Comparison of ENCODE assay signal across 15 cellular contexts in the genomic region with DNA sequence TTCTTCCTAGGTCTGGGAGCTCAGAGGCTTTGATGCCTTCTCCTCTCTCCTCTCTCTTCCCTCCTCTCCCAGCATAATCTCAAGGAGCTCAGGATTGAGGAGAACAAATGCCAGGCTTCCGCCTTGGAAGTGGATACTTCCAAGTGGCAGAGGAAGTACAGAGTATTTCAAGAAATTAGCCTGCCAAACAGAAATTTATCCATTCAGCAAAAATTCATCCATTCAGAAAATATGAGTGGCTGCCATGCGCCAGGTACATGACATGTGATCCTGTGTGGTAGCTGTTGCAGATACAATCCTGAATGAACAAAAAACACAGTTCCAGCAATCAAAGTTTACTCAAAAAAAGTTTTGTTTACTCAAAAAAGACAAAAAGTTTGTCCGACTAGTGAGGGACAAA. TPM values are rescaled to one million over a fixed set of nuclear protein-coding genes. Genes with fewer than 3 reads are reported as not detected.
DNase-seq lines count a peak whose midpoint lies in the region; ATAC-seq and TF ChIP-seq lines count a peak whose summit lies in the region.
"Had no signal": no experiment of that assay in that cellular context is flagged by ENCODE, and none has a peak within 500 bp of the region (broad histone marks: within the 10 kb centered on the region; RNA-seq: fewer than 3 reads in every experiment).

No MANE protein-coding gene starts in this region.

- H3K27me3 Mint-ChIP-seq in MCF 10A (ENCODE audit: insufficient read depth, unreplicated experiment) (peaks cover 11% of the 10 kb centered on the region), activated B cell treated with CpG ODN at 0.5 μM for 24 hours (no peaks in the 10 kb centered on the region), chondrocyte (ENCODE audit: low read depth) (no peaks in the 10 kb centered on the region), WTC11 (ENCODE audit: low read depth) (peaks cover 15% of the 10 kb centered on the region)

- DNase-seq in MCF 10A (ENCODE audit: unreplicated experiment), result no peak
- DNase-seq in breast epithelium (ENCODE audit: low spot score in 2 of 2), result no peak
- DNase-seq in activated B cell treated with CpG ODN at 0.5 μM for 24 hours, result no peak
- no peak for DNase-seq in chondrocyte (ENCODE audit: low spot score)
- DNase-seq in stimulated activated effector memory CD8-positive, alpha-beta T cell treated with anti-CD3 and anti-CD28 coated beads, Interleukin-12 subunit alpha, Interleukin-12 subunit beta, amount 100 ng/mL, for 72 hours (ENCODE audit: low spot score in 2 of 2), result no peak
- DNase-seq in mesenteric fat pad (ENCODE audit: low spot score), result no peak
- DNase-seq in WTC11 (ENCODE audit: low spot score), result no peak
- no peak for DNase-seq in thyroid gland
- DNase-seq: CD8-positive, alpha-beta memory T cell; DMS79 treated with DMSO at 0.1 percent for 48 hours; H9; NCI-H1105 treated with DMSO at 0.1 percent for 48 hours; NCI-H1694 had no signal

- H3K9me3 ChIP-seq in breast epithelium (no peaks in the 10 kb centered on the region), thyroid gland (no peaks in the 10 kb centered on the region)
- H3K9me3 ChIP-seq: BLaER1 treated with 17β-estradiol and CSF1 and Interleukin-3, amounts not matched to agents 10 nM and 100 nM had no signal

- intact Hi-C loops in MCF 10A (cut with micrococcal nuclease) (no loop called here), breast epithelium (cut with DNase I; ENCODE audit: low total_unique reads) (no loop called here), activated B cell treated with CpG ODN at 0.5 μM for 24 hours (cut with micrococcal nuclease) (no loop called here), thyroid gland (cut with DNase I) (no loop called here)

- H3K36me3 ChIP-seq in breast epithelium (no peaks in the 10 kb centered on the region), thyroid gland (no peaks in the 10 kb centered on the region)

- TF ChIP-seq POLR2A in breast epithelium (IDR thresholded peaks at IDR 0.05), result no peak
- TF ChIP-seq POLR2A in thyroid gland (IDR thresholded peaks at IDR 0.05), result no peak

- 59 to 91% methylated on average over 3 of the region's 3 CpGs for WGBS in thyroid gland, 2 donors

- ATAC-seq in activated B cell treated with CpG ODN at 0.5 μM for 24 hours (ENCODE audit: low read depth) (no peak), WTC11 (no peak)
- ATAC-seq in stimulated activated effector memory CD8-positive, alpha-beta T cell treated with anti-CD3 and anti-CD28 coated beads, Interleukin-12 subunit alpha, Interleukin-12 subunit beta, amount 100 ng/mL, for 72 hours, result no peak
- ATAC-seq: Right ventricle myocardium inferior had no signal

- no peaks in the 10 kb centered on the region for H3K27me3 ChIP-seq in breast epithelium
- H3K27me3 ChIP-seq in thyroid gland, result no peaks in the 10 kb centered on the region
- H3K27me3 ChIP-seq: BLaER1 treated with 17β-estradiol and CSF1 and Interleukin-3, amounts not matched to agents 10 nM and 100 nM had no signal

- H3K4me1 Mint-ChIP-seq in MCF 10A (ENCODE audit: insufficient read depth, unreplicated experiment) (peaks cover 5% of the 10 kb centered on the region), activated B cell treated with CpG ODN at 0.5 μM for 24 hours (peaks cover 5% of the 10 kb centered on the region), chondrocyte (ENCODE audit: low read depth) (peaks cover 5% of the 10 kb centered on the region), WTC11 (no peaks in the 10 kb centered on the region)
- H3K4me1 Mint-ChIP-seq in stimulated activated effector memory CD8-positive, alpha-beta T cell treated with anti-CD3 and anti-CD28 coated beads, Interleukin-12 subunit alpha, Interleukin-12 subunit beta, amount 100 ng/mL, for 72 hours, result peaks cover 6% of the 10 kb centered on the region

- no peak overlapping the region for H3K27ac ChIP-seq in breast epithelium
- no peak overlapping the region for H3K27ac ChIP-seq in thyroid gland

- H3K9me3 Mint-ChIP-seq in MCF 10A (ENCODE audit: unreplicated experiment) (no peaks in the 10 kb centered on the region), activated B cell treated with CpG ODN at 0.5 μM for 24 hours (no peaks in the 10 kb centered on the region), chondrocyte (ENCODE audit: low read depth) (no peaks in the 10 kb centered on the region), WTC11 (peaks cover 3% of the 10 kb centered on the region; the same call in 1 of the 2 replicates)
- no peaks in the 10 kb centered on the region for H3K9me3 Mint-ChIP-seq in stimulated activated effector memory CD8-positive, alpha-beta T cell treated with anti-CD3 and anti-CD28 coated beads, Interleukin-12 subunit alpha, Interleukin-12 subunit beta, amount 100 ng/mL, for 72 hours
- H3K9me3 Mint-ChIP-seq: CD8-positive, alpha-beta memory T cell had no signal

- peak overlapping the region; percentile 21 for H3K4me3 Mint-ChIP-seq in MCF 10A (ENCODE audit: unreplicated experiment)
- H3K4me3 Mint-ChIP-seq in activated B cell treated with CpG ODN at 0.5 μM for 24 hours, result peak overlapping the region; percentile 11
- H3K4me3 Mint-ChIP-seq in chondrocyte (ENCODE audit: unreplicated experiment), result peak overlapping the region; percentile 49
- H3K4me3 Mint-ChIP-seq in stimulated activated effector memory CD8-positive, alpha-beta T cell treated with anti-CD3 and anti-CD28 coated beads, Interleukin-12 subunit alpha, Interleukin-12 subunit beta, amount 100 ng/mL, for 72 hours, result peak overlapping the region; percentile 11
- no peak overlapping the region; the same call in 1 of the 2 replicates for H3K4me3 Mint-ChIP-seq in WTC11
- H3K4me3 Mint-ChIP-seq: CD8-positive, alpha-beta memory T cell had no signal

- H3K4me1 ChIP-seq in breast epithelium (no peaks in the 10 kb centered on the region), thyroid gland (peaks cover 0 to 2% of the 10 kb centered on the region in 2 donors)

- no TSS peak for BruUV-seq in MCF 10A (replicated peaks; lab: Mats Ljungman, UMichigan)

- CTCF ChIA-PET in MCF 10A (lab: Yijun Ruan, JAX) (interaction anchor here (0.6 to 8.6 kb wide), 13 partner anchors 9 to 1275 kb away, joined by 3 to 72 read pairs (median 7); a partner anchor contains a TSS), activated B cell treated with CpG ODN at 0.5 μM for 24 hours (lab: Charles Lee) (interaction anchor here (1.1 to 4.4 kb wide), 4 partner anchors 13 to 413 kb away, joined by 3 to 37 read pairs (median 12); no protein-coding TSS in a partner anchor), WTC11 (lab: Charles Lee) (interaction anchor here (1.1 to 5.2 kb wide), 12 partner anchors 9 to 252 kb away, joined by 3 to 102 read pairs (median 11); a partner anchor contains a TSS)

- no peak overlapping the region for H3K4me3 ChIP-seq in breast epithelium
- no peak overlapping the region for H3K4me3 ChIP-seq in thyroid gland (replicated peaks in 1 of 3)

- TF ChIP-seq CTCF in MCF 10A (IDR thresholded peaks at IDR 0.05; ENCODE audit: unreplicated experiment) (no peak), breast epithelium (IDR thresholded peaks at IDR 0.05) (no peak), activated B cell treated with CpG ODN at 0.5 μM for 24 hours (IDR thresholded peaks at IDR 0.05) (no peak), chondrocyte (IDR thresholded peaks at IDR 0.05) (no peak), WTC11 (IDR thresholded peaks at IDR 0.05) (no peak), thyroid gland (IDR thresholded peaks at IDR 0.05) (no peak)

- H3K36me3 Mint-ChIP-seq in MCF 10A (ENCODE audit: insufficient read depth, unreplicated experiment) (no peaks in the 10 kb centered on the region), activated B cell treated with CpG ODN at 0.5 μM for 24 hours (ENCODE audit: low read depth) (peaks cover under 1% of the 10 kb centered on the region), chondrocyte (ENCODE audit: low read depth) (no peaks in the 10 kb centered on the region), WTC11 (no peaks in the 10 kb centered on the region)
- no peaks in the 10 kb centered on the region for H3K36me3 Mint-ChIP-seq in stimulated activated effector memory CD8-positive, alpha-beta T cell treated with anti-CD3 and anti-CD28 coated beads, Interleukin-12 subunit alpha, Interleukin-12 subunit beta, amount 100 ng/mL, for 72 hours

- H3K27ac Mint-ChIP-seq in MCF 10A (ENCODE audit: low read depth, unreplicated experiment) (no peak overlapping the region), activated B cell treated with CpG ODN at 0.5 μM for 24 hours (no peak overlapping the region), chondrocyte (ENCODE audit: unreplicated experiment) (no peak overlapping the region), WTC11 (no peak overlapping the region)
- no peak overlapping the region for H3K27ac Mint-ChIP-seq in stimulated activated effector memory CD8-positive, alpha-beta T cell treated with anti-CD3 and anti-CD28 coated beads, Interleukin-12 subunit alpha, Interleukin-12 subunit beta, amount 100 ng/mL, for 72 hours
- H3K27ac Mint-ChIP-seq: CD8-positive, alpha-beta memory T cell; H9 had no signal

- POLR2A ChIA-PET in MCF 10A (lab: Yijun Ruan, JAX) (interaction anchor here (0.9 to 1.4 kb wide), 2 partner anchors 17 to 262 kb away, joined by 4 read pairs; a partner anchor contains a TSS), activated B cell treated with CpG ODN at 0.5 μM for 24 hours (lab: Charles Lee) (interaction anchor here (0.6 kb wide), 1 partner anchor 42 kb away, joined by 3 read pairs; no protein-coding TSS in a partner anchor), WTC11 (lab: Charles Lee) (no interaction called here)

RNA-seq across cellular contexts. Expression of a gene that starts 18.4 kb away (rescaled TPM):
- total RNA-seq in MCF 10A (2022) (122 and 168 TPM in 2 replicates), breast epithelium (10 to 100 TPM; 40.5 to 82.8 (median 65.5) TPM), activated B cell treated with CpG ODN at 0.5 μM for 24 hours (95.1 and 106 TPM in 2 replicates), chondrocyte (36.2 to 50.6 TPM (median 38.8 TPM) in 3 replicates), mesenteric fat pad (50.2 TPM), WTC11 (2021) (125 to 165 TPM (median 129 TPM) in 3 replicates), thyroid gland (10 to 100 TPM; 52.7 to 80.8 (median 65.1) TPM)

RNA-seq across cellular contexts. Expression of a gene that starts 37.8 kb away (rescaled TPM):
- total RNA-seq in MCF 10A (2022), result 50.4 and 68.2 TPM in 2 replicates
- total RNA-seq in breast epithelium, result 10 to 100 TPM in 2 of 3 donors, 1 to 10 TPM in 1; 9.1 to 21.0 (median 19.8) TPM
- total RNA-seq in activated B cell treated with CpG ODN at 0.5 μM for 24 hours, result 65.1 and 77.2 TPM in 2 replicates
- 42.9 to 47.3 TPM (median 44.4 TPM) in 3 replicates for total RNA-seq in chondrocyte
- 49.7 TPM for total RNA-seq in mesenteric fat pad
- total RNA-seq in WTC11 (2021), result 68.0 to 79.4 TPM (median 69.7 TPM) in 3 replicates
- total RNA-seq in thyroid gland, result 10 to 100 TPM; 11.7 to 27.5 (median 16.6) TPM

RNA-seq across cellular contexts. Expression of a gene that starts 50.4 kb away (rescaled TPM):
- 28.9 and 31.7 TPM in 2 replicates for total RNA-seq in MCF 10A (2022)
- 10 to 100 TPM; 29.6 to 53.6 (median 43.6) TPM for total RNA-seq in breast epithelium
- total RNA-seq in activated B cell treated with CpG ODN at 0.5 μM for 24 hours, result 54.0 and 61.9 TPM in 2 replicates
- total RNA-seq in chondrocyte, result 64.6 to 73.9 TPM (median 65.7 TPM) in 3 replicates
- 33.0 TPM for total RNA-seq in mesenteric fat pad
- total RNA-seq in WTC11 (2021), result 89.1 to 100 TPM (median 94.2 TPM) in 3 replicates
- total RNA-seq in thyroid gland, result 10 to 100 TPM; 49.8 to 67.3 (median 54.8) TPM

RNA-seq across cellular contexts. Expression of a gene that starts 55.5 kb away (rescaled TPM):
- total RNA-seq in MCF 10A (2022) (not detected in 2 replicates), breast epithelium (1 to 10 TPM in 1 of 3 donors, under 1 TPM in 2; 0.66 to 2.2 (median 0.88) TPM), activated B cell treated with CpG ODN at 0.5 μM for 24 hours (not detected in 2 replicates), chondrocyte (not detected in 3 replicates), mesenteric fat pad (7.2 TPM), WTC11 (2021) (0.17 to 0.46 TPM (median 0.34 TPM) in 3 replicates), thyroid gland (not detected)
- total RNA-seq: CD8-positive, alpha-beta memory T cell; H9; Right ventricle myocardium inferior had no signal
